ENCODE assay signal across 11 cellular contexts in genomic region chr10:80161321-80162084, GRCh38. TPM values are rescaled to one million over a fixed set of nuclear protein-coding genes. Genes with fewer than 3 reads are reported as not detected.
DNase-seq lines count a peak whose midpoint lies in the region; ATAC-seq and TF ChIP-seq lines count a peak whose summit lies in the region.
"Had no signal": no experiment of that assay in that cellular context is flagged by ENCODE, and none has a peak within 500 bp of the region (broad histone marks: within the 10 kb centered on the region; RNA-seq: fewer than 3 reads in every experiment).

No MANE protein-coding gene starts in this region.

- ATAC-seq in stimulated activated effector memory CD8-positive, alpha-beta T cell treated with anti-CD3 and anti-CD28 coated beads, Interleukin-12 subunit alpha, Interleukin-12 subunit beta, amount 100 ng/mL, for 72 hours: no peak
- ATAC-seq in HG02571 (IDR thresholded peaks at IDR 0.05; ENCODE audit: unreplicated experiment) (no peak), HG03159 (IDR thresholded peaks at IDR 0.05; ENCODE audit: unreplicated experiment) (no peak)

- no peak overlapping the region for H3K4me3 Mint-ChIP-seq in stimulated activated effector memory CD8-positive, alpha-beta T cell treated with anti-CD3 and anti-CD28 coated beads, Interleukin-12 subunit alpha, Interleukin-12 subunit beta, amount 100 ng/mL, for 72 hours

- no peak for TF ChIP-seq EP300 in esophagus muscularis mucosa (IDR thresholded peaks at IDR 0.05)
- no peak for TF ChIP-seq EP300 in suprapubic skin (IDR thresholded peaks at IDR 0.05)

- H3K27ac Mint-ChIP-seq in stimulated activated effector memory CD8-positive, alpha-beta T cell treated with anti-CD3 and anti-CD28 coated beads, Interleukin-12 subunit alpha, Interleukin-12 subunit beta, amount 100 ng/mL, for 72 hours: peak overlapping the region; percentile 79

- H3K9me3 Mint-ChIP-seq in stimulated activated effector memory CD8-positive, alpha-beta T cell treated with anti-CD3 and anti-CD28 coated beads, Interleukin-12 subunit alpha, Interleukin-12 subunit beta, amount 100 ng/mL, for 72 hours: no peaks in the 10 kb centered on the region

- H3K36me3 Mint-ChIP-seq in stimulated activated effector memory CD8-positive, alpha-beta T cell treated with anti-CD3 and anti-CD28 coated beads, Interleukin-12 subunit alpha, Interleukin-12 subunit beta, amount 100 ng/mL, for 72 hours: peaks cover 100% of the 10 kb centered on the region

- TF ChIP-seq CTCF in esophagus muscularis mucosa (IDR thresholded peaks at IDR 0.05) (peak in 1 of 3 experiments; percentile 8), suprapubic skin (IDR thresholded peaks at IDR 0.05) (no peak)

- peak; percentile 54 for DNase-seq in NCI-H82 (lab: John Stamatoyannopoulos, UW)
- no peak for DNase-seq in NCI-H82 treated with DMSO at 0.1 percent for 48 hours (lab: John Stamatoyannopoulos, UW; ENCODE audit: unreplicated experiment)
- DNase-seq in NCI-H510A (lab: John Stamatoyannopoulos, UW): peak; percentile 9
- no peak for DNase-seq in esophagus muscularis mucosa (ENCODE audit: extremely low spot score)
- no peak for DNase-seq in stimulated activated effector memory CD8-positive, alpha-beta T cell treated with anti-CD3 and anti-CD28 coated beads, Interleukin-12 subunit alpha, Interleukin-12 subunit beta, amount 100 ng/mL, for 72 hours (ENCODE audit: low spot score in 2 of 2)
- DNase-seq in suprapubic skin (ENCODE audit: low spot score in 2 of 2): no peak
- DNase-seq: activated CD4-positive, alpha-beta T cell treated with anti-CD3 and anti-CD28 coated beads, Interleukin-2, amount 50 U/mL, for 4 hours; HCEC 1CT; NCI-H2081 treated with DMSO at 0.1 percent for 48 hours had no signal

- peaks cover 18 to 86% (median 78%) of the 10 kb centered on the region in 4 donors for H3K36me3 ChIP-seq in esophagus muscularis mucosa
- H3K36me3 ChIP-seq in suprapubic skin: peaks cover 68% of the 10 kb centered on the region

- H3K4me1 ChIP-seq in esophagus muscularis mucosa (peaks cover 78 to 100% (median 87%) of the 10 kb centered on the region in 4 donors), suprapubic skin (peaks cover 79% of the 10 kb centered on the region)

- H3K27ac ChIP-seq in esophagus muscularis mucosa (replicated peaks in 1 of 4) (peak overlapping the region; percentile 40 to 87 (median 79)), suprapubic skin (no peak overlapping the region)

- intact Hi-C loops in esophagus muscularis mucosa (cut with DNase I): no loop called here

- peaks cover 22% of the 10 kb centered on the region for H3K4me1 Mint-ChIP-seq in stimulated activated effector memory CD8-positive, alpha-beta T cell treated with anti-CD3 and anti-CD28 coated beads, Interleukin-12 subunit alpha, Interleukin-12 subunit beta, amount 100 ng/mL, for 72 hours

- no peak overlapping the region for H3K4me3 ChIP-seq in esophagus muscularis mucosa
- no peak overlapping the region for H3K4me3 ChIP-seq in suprapubic skin

- no peaks in the 10 kb centered on the region for H3K27me3 ChIP-seq in esophagus muscularis mucosa
- H3K27me3 ChIP-seq in suprapubic skin: no peaks in the 10 kb centered on the region

- WGBS in esophagus muscularis mucosa: 81% methylated on average over 21 of the region's 21 CpGs
- WGBS in suprapubic skin: 81% methylated on average over 20 of the region's 21 CpGs

- TF ChIP-seq POLR2A in esophagus muscularis mucosa (IDR thresholded peaks at IDR 0.05; ENCODE audit: low read depth) (no peak), suprapubic skin (IDR thresholded peaks at IDR 0.05) (no peak)

- no peaks in the 10 kb centered on the region for H3K9me3 ChIP-seq in esophagus muscularis mucosa
- H3K9me3 ChIP-seq in suprapubic skin: no peaks in the 10 kb centered on the region

RNA-seq across cellular contexts. Expression of gene PLAC9, which starts 29.0 kb away (rescaled TPM):
- 10 to 100 TPM; 21.3 to 59.4 (median 39.6) TPM for total RNA-seq in esophagus muscularis mucosa
- 10 to 100 TPM in 2 of 4 donors, 1 to 10 TPM in 2; 5.6 to 18.5 (median 9.2) TPM for total RNA-seq in suprapubic skin

RNA-seq across cellular contexts. Expression of gene ANXA11, which starts 43.8 kb away (rescaled TPM):
- total RNA-seq in esophagus muscularis mucosa: 100 to 1,000 TPM; 126 to 213 (median 166) TPM
- 100 to 1,000 TPM in 1 of 4 donors, 10 to 100 TPM in 3; 85.1 to 103 (median 87.3) TPM for total RNA-seq in suprapubic skin

Comparison
In these comparisons a context has a peak if more than half of its experiments do, and no peak if none do; other contexts are left out.
1. DNase-seq: peak in NCI-H82 (single experiment) and NCI-H510A (single experiment); none in NCI-H82 treated with DMSO at 0.1 percent for 48 hours (single experiment), esophagus muscularis mucosa (single experiment), stimulated activated effector memory CD8-positive, alpha-beta T cell treated with anti-CD3 and anti-CD28 coated beads, Interleukin-12 subunit alpha, Interleukin-12 subunit beta, amount 100 ng/mL, for 72 hours (0 of 2) and suprapubic skin (0 of 2).